In the genomic region with DNA sequence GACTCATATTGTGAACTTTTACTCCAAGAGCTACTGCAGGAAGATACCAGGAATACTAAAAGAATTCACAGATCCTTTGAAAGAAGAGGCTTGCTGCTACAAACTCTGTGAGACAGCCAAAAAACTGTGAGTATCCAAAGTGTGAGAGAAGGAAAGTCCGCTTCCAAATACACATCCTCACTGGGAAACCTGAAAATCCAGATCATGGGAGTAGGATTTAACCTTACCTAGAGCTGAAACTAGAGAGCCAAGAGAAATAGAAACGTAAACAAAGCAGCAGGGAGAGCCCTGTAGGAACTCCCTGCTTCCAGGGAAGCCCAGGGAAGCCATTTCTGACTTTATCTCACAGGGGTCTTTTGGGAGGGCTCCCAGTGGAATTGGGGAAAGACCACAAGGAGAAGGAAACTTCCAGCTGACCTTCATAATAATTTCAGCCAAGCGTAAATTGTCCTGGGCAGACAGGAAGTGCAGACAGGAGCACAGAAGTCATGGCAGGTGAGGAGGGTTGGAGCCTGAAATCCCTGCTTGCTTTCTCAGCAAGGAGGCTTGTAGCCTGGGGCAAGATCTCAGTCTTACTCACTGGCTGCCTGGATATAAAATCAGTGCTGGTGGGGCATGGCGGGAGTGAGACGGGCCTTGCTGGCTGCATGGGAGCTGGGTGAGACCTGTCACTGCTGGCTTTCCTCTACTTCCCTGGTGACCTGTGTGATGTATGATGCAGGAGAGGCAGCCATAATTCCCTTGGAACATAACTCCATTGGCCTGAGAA, we compare ENCODE assay signal across 19 cellular contexts.
"Had no signal": no experiment of that assay in that cellular context is flagged by ENCODE, and none has a peak within 500 bp of the region (broad histone marks: within the 10 kb centered on the region; RNA-seq: fewer than 3 reads in every experiment).

No MANE protein-coding gene starts in this region.

- H3K79me2 ChIP-seq: hepatocyte had no signal

- H3K9me3 ChIP-seq: ovary had no signal

- H3K36me3 ChIP-seq: left ventricle myocardium inferior, ovary, suprapubic skin had no signal

- H3K27ac Mint-ChIP-seq: activated naive CD4-positive, alpha-beta T cell treated with anti-CD3 and anti-CD28 coated beads for 36 hours; activated naive CD8-positive, alpha-beta T cell treated with anti-CD3 and anti-CD28 coated beads, Interleukin-2, amount 50 U/mL, for 24 hours; activated T-helper 1 cell treated with anti-CD3 and anti-CD28 coated beads, Interleukin-12 subunit alpha, Interleukin-12 subunit beta, Interleukin-2, Interleukin-4 antibody, amounts not matched to agents 30 ng/mL and 10 ng/mL and 1 ng/mL, durations not matched to agents 14 hours and 24 hours and 36 hours; dendritic cell treated with granulocyte-macrophage colony-stimulating factor and Interleukin-4, amounts not matched to agents 40 ng/mL and 50 ng/mL, for 4 days; memory B cell; stimulated activated naive CD8-positive, alpha-beta T cell treated with anti-CD3 and anti-CD28 coated beads, Interleukin-15, Interleukin-2, amounts not matched to agents 100 ng/mL and 50 ng/mL, for 24 hours; T-helper 2 cell treated with Interferon-gamma antibody and Interleukin-4, amounts not matched to agents 5 μg/mL and 100 μg/mL, for 36 hours; type B pancreatic cell had no signal

- H3K27ac ChIP-seq: hepatocyte, left ventricle myocardium inferior, ovary, suprapubic skin had no signal

- H3K4me2 ChIP-seq: hepatocyte had no signal

- H2AFZ ChIP-seq: hepatocyte had no signal

- H3K4me3 Mint-ChIP-seq: activated naive CD4-positive, alpha-beta T cell treated with anti-CD3 and anti-CD28 coated beads for 36 hours; activated naive CD8-positive, alpha-beta T cell treated with anti-CD3 and anti-CD28 coated beads, Interleukin-2, amount 50 U/mL, for 24 hours; activated T-helper 1 cell treated with anti-CD3 and anti-CD28 coated beads, Interleukin-12 subunit alpha, Interleukin-12 subunit beta, Interleukin-2, Interleukin-4 antibody, amounts not matched to agents 30 ng/mL and 10 ng/mL and 1 ng/mL, durations not matched to agents 14 hours and 24 hours and 36 hours; dendritic cell treated with granulocyte-macrophage colony-stimulating factor and Interleukin-4, amounts not matched to agents 40 ng/mL and 50 ng/mL, for 4 days; memory B cell; neural crest cell; stimulated activated naive CD8-positive, alpha-beta T cell treated with anti-CD3 and anti-CD28 coated beads, Interleukin-15, Interleukin-2, amounts not matched to agents 100 ng/mL and 50 ng/mL, for 24 hours; T-helper 2 cell treated with Interferon-gamma antibody and Interleukin-4, amounts not matched to agents 5 μg/mL and 100 μg/mL, for 36 hours; type B pancreatic cell had no signal

- DNase-seq: activated CD4-positive, alpha-beta T cell treated with anti-CD3 and anti-CD28 coated beads, Interleukin-2, amount 50 U/mL, for 1 hour; activated naive CD4-positive, alpha-beta T cell treated with anti-CD3 and anti-CD28 coated beads for 36 hours; activated naive CD8-positive, alpha-beta T cell treated with anti-CD3 and anti-CD28 coated beads, Interleukin-2, amount 50 U/mL, for 24 hours; aorta; cerebellar nuclear complex; erythroblast; kidney; left ventricle myocardium inferior; ovary had no signal

- H3K9me3 Mint-ChIP-seq: type B pancreatic cell had no signal

- H3K4me1 ChIP-seq: left ventricle myocardium inferior, suprapubic skin had no signal

- H3K27me3 ChIP-seq: hepatocyte, ovary, suprapubic skin had no signal

- H3K36me3 Mint-ChIP-seq: type B pancreatic cell had no signal

- H3K4me1 Mint-ChIP-seq: memory B cell, neural crest cell had no signal

- ATAC-seq: activated naive CD8-positive, alpha-beta T cell treated with anti-CD3 and anti-CD28 coated beads, Interleukin-2, amount 50 U/mL, for 24 hours; sciatic nerve had no signal

- H3K27me3 Mint-ChIP-seq: activated naive CD8-positive, alpha-beta T cell treated with anti-CD3 and anti-CD28 coated beads, Interleukin-2, amount 50 U/mL, for 24 hours; stimulated activated naive CD8-positive, alpha-beta T cell treated with anti-CD3 and anti-CD28 coated beads, Interleukin-15, Interleukin-2, amounts not matched to agents 100 ng/mL and 50 ng/mL, for 24 hours; type B pancreatic cell had no signal

- H3K4me3 ChIP-seq: hepatocyte, left ventricle myocardium inferior, ovary, suprapubic skin had no signal
